8 cellular contexts compared by ENCODE assay signal in genomic region chr5:36874465-36874864, GRCh38. TPM values are rescaled to one million over a fixed set of nuclear protein-coding genes. Genes with fewer than 3 reads are reported as not detected.
DNase-seq lines count a peak whose midpoint lies in the region; ATAC-seq and TF ChIP-seq lines count a peak whose summit lies in the region.

No MANE protein-coding gene starts in this region.

- H3K9ac ChIP-seq in HUES48 (ENCODE audit: low read depth, low read length) = no peak overlapping the region
- H3K9ac ChIP-seq in adipocyte (ENCODE audit: low read length) = peak overlapping the region; percentile 97

- H3K27me3 ChIP-seq in HUES48 (ENCODE audit: control insufficient read depth, insufficient read depth, low read length) (no peaks in the 10 kb centered on the region), adipocyte (replicated peaks; ENCODE audit: control insufficient read depth, insufficient read depth, low read length) (no peaks in the 10 kb centered on the region), lower lobe of right lung (ENCODE audit: low read depth) (no peaks in the 10 kb centered on the region)

- CTCF ChIA-PET in AG04449 (lab: Yijun Ruan, JAX) = interaction anchor here (0.7 to 6.1 kb wide), 7 partner anchors 13 to 145 kb away, joined by 3 to 46 read pairs (median 4); no protein-coding TSS in a partner anchor

- ATAC-seq in lower lobe of right lung = no peak
- ATAC-seq in GM18505 (IDR thresholded peaks at IDR 0.05; ENCODE audit: unreplicated experiment) = no peak
- no peak for ATAC-seq in GM21576 (IDR thresholded peaks at IDR 0.05; ENCODE audit: unreplicated experiment)

- no peaks in the 10 kb centered on the region for H3K9me3 ChIP-seq in HUES48 (ENCODE audit: control insufficient read depth, insufficient read depth, low read length)
- H3K9me3 ChIP-seq in adipocyte (ENCODE audit: control insufficient read depth, low read length) = no peaks in the 10 kb centered on the region
- H3K9me3 ChIP-seq in lower lobe of right lung = no peaks in the 10 kb centered on the region

- H3K4me3 ChIP-seq in AG04449 (ENCODE audit: low read depth, low read length) = peak overlapping the region; percentile 75
- H3K4me3 ChIP-seq in HUES48 (ENCODE audit: low read depth, low read length) = peak overlapping the region; percentile 99
- peak overlapping the region; percentile 100 for H3K4me3 ChIP-seq in adipocyte (ENCODE audit: low read length)
- peak overlapping the region; percentile 81 for H3K4me3 ChIP-seq in lower lobe of right lung

- no peaks in the 10 kb centered on the region for H3K36me3 ChIP-seq in HUES48 (ENCODE audit: control insufficient read depth, insufficient read depth, low read length)
- H3K36me3 ChIP-seq in adipocyte (ENCODE audit: control insufficient read depth, insufficient read depth, low read length, severe bottlenecking) = no peaks in the 10 kb centered on the region
- H3K36me3 ChIP-seq in lower lobe of right lung = no peaks in the 10 kb centered on the region

- intact Hi-C loops in lower lobe of right lung (cut with DNase I) = loop anchor here (5.0 kb wide), 1 partner anchor 132 kb away; no protein-coding TSS in a partner anchor

- no peak for TF ChIP-seq POLR2A in GM18505 (IDR thresholded peaks at IDR 0.05; ENCODE audit: borderline replicate concordance, extremely low read depth, insufficient read depth, insufficient read length)

- DNase-seq in AG04449 (ENCODE audit: low read depth, low spot score) (no peak), adipocyte (ENCODE audit: low read depth) (peak; percentile 21), lower lobe of right lung (no peak), AML-193 (lab: John Stamatoyannopoulos, UW) (no peak), NOMO-1 treated with dmso at 0.1 percent for 144 hours (lab: John Stamatoyannopoulos, UW; ENCODE audit: unreplicated experiment) (no peak)

- TF ChIP-seq CTCF in AG04449 (IDR thresholded peaks at IDR 0.05; ENCODE audit: insufficient read depth, low read length, missing control alignments) (no peak), lower lobe of right lung (IDR thresholded peaks at IDR 0.05) (no peak)

- H3K4me1 ChIP-seq in HUES48 (ENCODE audit: control insufficient read depth, insufficient read depth, low read length) (peaks cover 22% of the 10 kb centered on the region), adipocyte (ENCODE audit: control insufficient read depth, insufficient read depth, low read length) (peaks cover 24% of the 10 kb centered on the region), lower lobe of right lung (peaks cover 23% of the 10 kb centered on the region)

- POLR2A ChIA-PET in AG04449 (lab: Yijun Ruan, JAX) = no interaction called here

- H3K27ac ChIP-seq in HUES48 (ENCODE audit: low read depth, low read length) (no peak overlapping the region), lower lobe of right lung (peak overlapping the region; percentile 95)

RNA-seq across cellular contexts. Expression of gene NIPBL, which starts 2.1 kb away (rescaled TPM):
- 67.3 TPM for total RNA-seq in lower lobe of right lung
